1 cellular context compared by ENCODE assay signal in genomic region chr9:81933547-81933946, GRCh38. TPM values are rescaled to one million over a fixed set of nuclear protein-coding genes. Genes with fewer than 3 reads are reported as not detected.
"Had no signal": no experiment of that assay in that cellular context is flagged by ENCODE, and none has a peak within 500 bp of the region (broad histone marks: within the 10 kb centered on the region; RNA-seq: fewer than 3 reads in every experiment).

No MANE protein-coding gene starts in this region.

RNA-seq across cellular contexts. Expression of gene SPATA31D4, which starts 5.3 kb away (rescaled TPM):
- polyA plus RNA-seq: SK-N-SH had no signal

RNA-seq across cellular contexts. Expression of gene SPATA31D3, which starts 9.8 kb away (rescaled TPM):
- polyA plus RNA-seq: SK-N-SH had no signal

RNA-seq across cellular contexts. Expression of gene SPATA31D1, which starts 55.0 kb away (rescaled TPM):
- polyA plus RNA-seq: SK-N-SH had no signal
